ENCODE assay signal across 1 cellular context in the genomic region with DNA sequence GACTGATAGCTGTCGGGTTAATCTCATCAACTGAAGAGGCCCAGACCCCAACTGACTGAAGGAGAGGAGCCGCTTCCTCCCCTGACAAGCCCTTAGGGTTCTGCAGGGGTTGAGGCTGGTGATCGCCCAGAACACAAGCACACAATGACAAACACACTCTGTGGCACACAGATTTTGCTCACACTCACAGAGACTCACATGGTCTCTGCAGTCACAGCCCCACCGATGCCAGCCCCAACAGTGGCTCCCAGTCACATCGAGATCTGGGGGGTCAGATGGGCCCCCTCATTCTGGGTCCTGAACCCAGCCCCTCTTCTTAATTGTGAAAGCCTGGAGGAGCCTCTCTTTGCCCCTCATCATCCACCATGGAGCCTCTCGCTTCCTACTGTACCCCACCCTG.
TF ChIP-seq lines count a peak whose summit lies in the region.

No MANE protein-coding gene starts in this region.

TF ChIP-seq in H1, 55 proteins besides CTCF, POLR2A, EP300 and RAD21:
- TF ChIP-seq RBBP5 (IDR thresholded peaks at IDR 0.05; ENCODE audit: borderline replicate concordance, low read depth, low read length) = no peak
- no peak for TF ChIP-seq GTF2F1 (IDR thresholded peaks at IDR 0.05; ENCODE audit: borderline replicate concordance, low read depth, low read length)
- no peak for TF ChIP-seq GABPA (IDR thresholded peaks at IDR 0.05; ENCODE audit: borderline replicate concordance, insufficient read depth, low read length)
- TF ChIP-seq RNF2 (IDR thresholded peaks at IDR 0.05; ENCODE audit: borderline replicate concordance, low read depth, low read length, missing control alignments, poor library complexity, severe bottlenecking) = no peak
- no peak for TF ChIP-seq YY1 (IDR thresholded peaks at IDR 0.05; ENCODE audit: low read depth, low read length)
- no peak for TF ChIP-seq SP4 (IDR thresholded peaks at IDR 0.05; ENCODE audit: low read length)
- TF ChIP-seq, protein P1, sequence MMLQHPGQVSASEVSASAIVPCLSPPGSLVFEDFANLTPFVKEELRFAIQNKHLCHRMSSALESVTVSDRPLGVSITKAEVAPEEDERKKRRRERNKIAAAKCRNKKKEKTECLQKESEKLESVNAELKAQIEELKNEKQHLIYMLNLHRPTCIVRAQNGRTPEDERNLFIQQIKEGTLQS (IDR thresholded peaks at IDR 0.05; ENCODE audit: insufficient read depth, low read depth, low read length) = no peak
- TF ChIP-seq CHD2 (IDR thresholded peaks at IDR 0.05; ENCODE audit: low read length) = no peak
- no peak for TF ChIP-seq CBX5 (IDR thresholded peaks at IDR 0.05; ENCODE audit: low read depth, low read length)
- TF ChIP-seq, protein P2, sequence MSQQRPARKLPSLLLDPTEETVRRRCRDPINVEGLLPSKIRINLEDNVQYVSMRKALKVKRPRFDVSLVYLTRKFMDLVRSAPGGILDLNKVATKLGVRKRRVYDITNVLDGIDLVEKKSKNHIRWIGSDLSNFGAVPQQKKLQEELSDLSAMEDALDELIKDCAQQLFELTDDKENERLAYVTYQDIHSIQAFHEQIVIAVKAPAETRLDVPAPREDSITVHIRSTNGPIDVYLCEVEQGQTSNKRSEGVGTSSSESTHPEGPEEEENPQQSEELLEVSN (IDR thresholded peaks at IDR 0.05) = no peak
- TF ChIP-seq PHF8 (conservative IDR thresholded peaks at IDR 0.05; ENCODE audit: low read depth, low read length) = no peak
TF ChIP-seq in H1: peak in this region for 0.
